ENCODE assay signal across 17 cellular contexts in genomic region chr15:63133786-63134185, GRCh38. TPM values are rescaled to one million over a fixed set of nuclear protein-coding genes. Genes with fewer than 3 reads are reported as not detected.
DNase-seq lines count a peak whose midpoint lies in the region; ATAC-seq and TF ChIP-seq lines count a peak whose summit lies in the region.
"Had no signal": no experiment of that assay in that cellular context is flagged by ENCODE, and none has a peak within 500 bp of the region (broad histone marks: within the 10 kb centered on the region; RNA-seq: fewer than 3 reads in every experiment).

No MANE protein-coding gene starts in this region.

- intact Hi-C loops in MCF 10A (cut with micrococcal nuclease), result no loop called here
- intact Hi-C loops in breast epithelium (cut with DNase I; ENCODE audit: low total_unique reads), result no loop called here
- intact Hi-C loops in dendritic cell treated with granulocyte-macrophage colony-stimulating factor and Interleukin-4, amounts not matched to agents 40 ng/mL and 50 ng/mL, for 4 days (cut with micrococcal nuclease), result no loop called here

- TF ChIP-seq POLR2A in breast epithelium (IDR thresholded peaks at IDR 0.05), result no peak

- H2BK120ac ChIP-seq in mesenchymal stem cell (ENCODE audit: low read depth, low read length), result no peak overlapping the region

- H3K4ac ChIP-seq in mesenchymal stem cell (ENCODE audit: low read depth in 1 of 2, low read length in 2 of 2), result no peak overlapping the region

- CTCF ChIA-PET in MCF 10A (lab: Yijun Ruan, JAX) (interaction anchor here (1.1 kb wide), 2 partner anchors 14 to 467 kb away, joined by 3 read pairs; no protein-coding TSS in a partner anchor), RWPE1 (lab: Yijun Ruan, JAX) (no interaction called here)

- no peaks in the 10 kb centered on the region for H3K9me3 Mint-ChIP-seq in MCF 10A (ENCODE audit: unreplicated experiment)
- H3K9me3 Mint-ChIP-seq in dendritic cell treated with granulocyte-macrophage colony-stimulating factor and Interleukin-4, amounts not matched to agents 40 ng/mL and 50 ng/mL, for 4 days, result no peaks in the 10 kb centered on the region
- H3K9me3 Mint-ChIP-seq: IgD-negative memory B cell had no signal

- no peak overlapping the region for H3K23ac ChIP-seq in mesenchymal stem cell (ENCODE audit: low read length in 2 of 2)

- H2AFZ ChIP-seq in mesenchymal stem cell (ENCODE audit: low read depth, low read length), result no peak overlapping the region

- no peak overlapping the region for H3K4me3 ChIP-seq in breast epithelium
- no peak overlapping the region for H3K4me3 ChIP-seq in mesenchymal stem cell (ENCODE audit: insufficient read depth in 1 of 2, low read depth in 1 of 2, low read length in 2 of 2)

- H3K36me3 ChIP-seq in breast epithelium (no peaks in the 10 kb centered on the region), mesenchymal stem cell (ENCODE audit: control insufficient read depth in 1 of 2, insufficient read depth in 2 of 2, low read depth in 1 of 2, low read length in 2 of 2) (peaks cover 7 to 39% of the 10 kb centered on the region in 2 experiments)

- no peak overlapping the region for H3K14ac ChIP-seq in mesenchymal stem cell (ENCODE audit: low read length in 2 of 2)

- H3K18ac ChIP-seq in mesenchymal stem cell (ENCODE audit: low read depth in 1 of 2, low read length in 2 of 2), result no peak overlapping the region

- H4K91ac ChIP-seq in mesenchymal stem cell (ENCODE audit: low read length), result no peak overlapping the region

- H3K27ac ChIP-seq in breast epithelium, result peak overlapping the region in 1 of 2 donors; percentile 10
- no peak overlapping the region for H3K27ac ChIP-seq in mesenchymal stem cell (ENCODE audit: low read length, poor library complexity, severe bottlenecking)
- no peak overlapping the region for H3K27ac ChIP-seq in RWPE1
- H3K27ac ChIP-seq: 22Rv1 had no signal

- H3K4me3 Mint-ChIP-seq in MCF 10A (ENCODE audit: unreplicated experiment), result no peak overlapping the region
- H3K4me3 Mint-ChIP-seq in dendritic cell treated with granulocyte-macrophage colony-stimulating factor and Interleukin-4, amounts not matched to agents 40 ng/mL and 50 ng/mL, for 4 days, result no peak overlapping the region
- H3K4me3 Mint-ChIP-seq: IgD-negative memory B cell had no signal

- peaks cover 20% of the 10 kb centered on the region for H3K4me1 Mint-ChIP-seq in MCF 10A (ENCODE audit: insufficient read depth, unreplicated experiment)
- peaks cover 38% of the 10 kb centered on the region for H3K4me1 Mint-ChIP-seq in dendritic cell treated with granulocyte-macrophage colony-stimulating factor and Interleukin-4, amounts not matched to agents 40 ng/mL and 50 ng/mL, for 4 days (ENCODE audit: low read depth)

- H3K36me3 Mint-ChIP-seq in MCF 10A (ENCODE audit: insufficient read depth, unreplicated experiment), result peaks cover 28% of the 10 kb centered on the region
- H3K36me3 Mint-ChIP-seq in dendritic cell treated with granulocyte-macrophage colony-stimulating factor and Interleukin-4, amounts not matched to agents 40 ng/mL and 50 ng/mL, for 4 days (ENCODE audit: low read depth), result peaks cover 68% of the 10 kb centered on the region

- H3K9me3 ChIP-seq in breast epithelium (no peaks in the 10 kb centered on the region), mesenchymal stem cell (ENCODE audit: control insufficient read depth, low read length) (no peaks in the 10 kb centered on the region)

- no peak overlapping the region for H2BK12ac ChIP-seq in mesenchymal stem cell (ENCODE audit: low read length in 2 of 2)

- H3K27me3 Mint-ChIP-seq in MCF 10A (ENCODE audit: insufficient read depth, unreplicated experiment), result no peaks in the 10 kb centered on the region
- H3K27me3 Mint-ChIP-seq in dendritic cell treated with granulocyte-macrophage colony-stimulating factor and Interleukin-4, amounts not matched to agents 40 ng/mL and 50 ng/mL, for 4 days, result no peaks in the 10 kb centered on the region
- H3K27me3 Mint-ChIP-seq: IgD-negative memory B cell had no signal

- H4K8ac ChIP-seq in mesenchymal stem cell (ENCODE audit: low read length), result no peak overlapping the region

- H3K4me1 ChIP-seq in breast epithelium (no peaks in the 10 kb centered on the region), mesenchymal stem cell (ENCODE audit: control insufficient read depth, insufficient read depth, low read depth, low read length) (peaks cover 2% of the 10 kb centered on the region)

- H3K4me2 ChIP-seq in mesenchymal stem cell (ENCODE audit: low read length, poor library complexity, severe bottlenecking), result no peak overlapping the region

- 86% methylated on average over 1 of the region's 1 CpG for WGBS in mesenchymal stem cell

- H3K9ac ChIP-seq in mesenchymal stem cell (ENCODE audit: low read length), result peak overlapping the region; percentile 90

- H3K79me1 ChIP-seq in mesenchymal stem cell (replicated peaks; ENCODE audit: low read length, poor library complexity, severe bottlenecking), result peaks cover 8% of the 10 kb centered on the region

- no TSS peak for BruUV-seq in MCF 10A (replicated peaks; lab: Mats Ljungman, UMichigan)

- TF ChIP-seq CTCF in MCF 10A (IDR thresholded peaks at IDR 0.05; ENCODE audit: unreplicated experiment), result no peak
- TF ChIP-seq CTCF in breast epithelium (IDR thresholded peaks at IDR 0.05), result no peak
- no peak for TF ChIP-seq CTCF in RWPE1 (conservative IDR thresholded peaks at IDR 0.05; ENCODE audit: low read depth)

- no peak overlapping the region for H2AK5ac ChIP-seq in mesenchymal stem cell (ENCODE audit: low read length, severe bottlenecking)

- no peak overlapping the region for H2BK5ac ChIP-seq in mesenchymal stem cell (ENCODE audit: low read depth, low read length, poor library complexity, severe bottlenecking)

- peak overlapping the region; percentile 91 for H3K27ac Mint-ChIP-seq in MCF 10A (ENCODE audit: low read depth, unreplicated experiment)
- H3K27ac Mint-ChIP-seq in dendritic cell treated with granulocyte-macrophage colony-stimulating factor and Interleukin-4, amounts not matched to agents 40 ng/mL and 50 ng/mL, for 4 days, result peak overlapping the region; percentile 89
- H3K27ac Mint-ChIP-seq: IgD-negative memory B cell had no signal

- no peak for DNase-seq in MCF 10A (ENCODE audit: unreplicated experiment)
- no peak for DNase-seq in breast epithelium (ENCODE audit: low spot score in 2 of 2)
- peak; percentile 45 for DNase-seq in mesenchymal stem cell
- DNase-seq in RWPE1 (ENCODE audit: low spot score), result no peak
- no peak for DNase-seq in NCI-H1930 (lab: John Stamatoyannopoulos, UW)
- DNase-seq: anterior cingulate cortex; effector memory CD4-positive, alpha-beta T cell; GOT3; NCI-H1092; NK-92 treated with Interleukin-12 subunit alpha and Interleukin-12 subunit beta, amount 100 ng/mL, for 24 hours; SHP77 treated with DMSO at 0.1 percent for 48 hours; substantia nigra had no signal

- H2BK15ac ChIP-seq in mesenchymal stem cell (ENCODE audit: low read depth, poor library complexity, severe bottlenecking), result no peak overlapping the region

- ATAC-seq in GM18498 (IDR thresholded peaks at IDR 0.05; ENCODE audit: unreplicated experiment) (no peak), GM19467 (IDR thresholded peaks at IDR 0.05; ENCODE audit: unreplicated experiment) (no peak)

- POLR2A ChIA-PET in MCF 10A (lab: Yijun Ruan, JAX), result interaction anchor here (0.7 to 7.3 kb wide), 8 partner anchors 8 to 375 kb away, joined by 3 to 100 read pairs (median 8); partner anchors contain the start of gene RPS27L
- POLR2A ChIA-PET in RWPE1 (lab: Yijun Ruan, JAX; ENCODE audit: low non-redundant PET), result interaction anchor here (0.6 kb wide), 1 partner anchor 1021 kb away, joined by 5 read pairs; no protein-coding TSS in a partner anchor

- H3K27me3 ChIP-seq in breast epithelium (no peaks in the 10 kb centered on the region), mesenchymal stem cell (ENCODE audit: control insufficient read depth in 1 of 2, insufficient read depth in 1 of 2, low read length in 2 of 2) (no peaks in the 10 kb centered on the region)

RNA-seq across cellular contexts. Expression of gene LACTB, which starts 12.1 kb away (rescaled TPM):
- total RNA-seq in MCF 10A (2022), result 9.9 and 16.3 TPM in 2 replicates
- total RNA-seq in breast epithelium, result 10 to 100 TPM; 15.7 to 17.6 (median 17.1) TPM
- 26.3 TPM for polyA plus RNA-seq in mesenchymal stem cell (2013, experiment 1 of 2)
- 26.2 TPM for polyA plus RNA-seq in mesenchymal stem cell (2013, experiment 2 of 2)

RNA-seq across cellular contexts. Expression of gene RPS27L, which starts 23.5 kb away (rescaled TPM):
- total RNA-seq in MCF 10A (2022) (154 and 172 TPM in 2 replicates), breast epithelium (100 to 1,000 TPM; 121 to 200 (median 152) TPM)
- 252 TPM for polyA plus RNA-seq in mesenchymal stem cell (2013, experiment 1 of 2)
- 272 TPM for polyA plus RNA-seq in mesenchymal stem cell (2013, experiment 2 of 2)

RNA-seq across cellular contexts. Expression of gene RAB8B, which starts 55.6 kb away (rescaled TPM):
- total RNA-seq in MCF 10A (2022) (11.7 and 15.6 TPM in 2 replicates), breast epithelium (10 to 100 TPM; 31.3 to 46.2 (median 36.7) TPM)
- 63.1 TPM for polyA plus RNA-seq in mesenchymal stem cell (2013, experiment 1 of 2)
- polyA plus RNA-seq in mesenchymal stem cell (2013, experiment 2 of 2), result 60.0 TPM
